ENCODE assay signal across 1 cellular context in the genomic region with DNA sequence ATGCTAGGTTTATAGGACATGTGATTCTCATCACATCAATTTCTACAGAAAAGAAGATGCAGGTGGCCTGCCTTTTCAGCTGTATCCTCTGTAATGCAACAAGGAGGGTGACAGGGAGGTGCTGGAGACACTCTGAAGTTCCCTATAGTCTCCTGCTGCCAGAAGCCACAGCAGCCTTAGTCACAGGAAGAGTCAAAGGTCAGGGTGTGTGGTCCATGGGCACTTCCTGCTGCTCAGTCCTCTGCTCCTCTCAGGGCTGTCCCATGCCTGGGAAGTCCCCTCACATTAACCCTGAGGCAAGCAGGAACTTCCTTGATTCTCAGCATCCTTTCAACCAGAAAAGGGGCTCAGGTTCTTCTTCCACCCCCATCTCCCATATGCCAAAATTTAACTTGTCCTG.
TF ChIP-seq lines count a peak whose summit lies in the region.

No MANE protein-coding gene starts in this region.

TF ChIP-seq in endothelial cell of umbilical vein, 7 proteins besides CTCF, POLR2A, EP300 and RAD21:
- TF ChIP-seq FOS (IDR thresholded peaks at IDR 0.05; ENCODE audit: borderline replicate concordance, insufficient read depth, low read length) (peak; percentile 21), GATA2 (IDR thresholded peaks at IDR 0.05; ENCODE audit: insufficient read depth, insufficient read length, low read depth, low read length) (no peak)
TF ChIP-seq in endothelial cell of umbilical vein: peak in this region for 1.
